In the genomic region with DNA sequence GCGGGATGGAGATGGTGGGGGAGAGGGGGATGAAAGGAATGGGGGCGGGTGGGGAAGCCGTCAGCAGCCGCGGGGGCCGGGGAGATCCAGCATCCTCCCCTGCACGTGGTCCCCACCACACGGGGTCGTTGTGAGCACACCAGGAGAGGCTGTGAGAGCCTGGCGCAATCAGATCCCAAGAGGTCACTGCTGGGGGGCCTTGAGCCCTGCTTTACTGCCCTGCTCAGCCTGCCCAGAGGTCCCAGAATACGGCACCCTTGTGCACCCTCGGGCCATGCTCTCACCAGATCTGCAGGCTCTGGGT, we compare ENCODE assay signal across 8 cellular contexts. TPM values are rescaled to one million over a fixed set of nuclear protein-coding genes. Genes with fewer than 3 reads are reported as not detected.
DNase-seq lines count a peak whose midpoint lies in the region; ATAC-seq and TF ChIP-seq lines count a peak whose summit lies in the region.

No MANE protein-coding gene starts in this region.

- no peak for ATAC-seq in CD8-positive, alpha-beta T cell
- ATAC-seq in GM18861 (IDR thresholded peaks at IDR 0.05; ENCODE audit: unreplicated experiment) (no peak), T-helper 17 cell (no peak)

- CTCF ChIA-PET in CD8-positive, alpha-beta T cell (lab: Charles Lee) = no interaction called here

- H3K4me1 Mint-ChIP-seq in nephron progenitor cell (peaks cover 7% of the 10 kb centered on the region), T-helper 17 cell (peaks cover 7% of the 10 kb centered on the region)
- H3K4me1 Mint-ChIP-seq in CD8-positive, alpha-beta T cell (ENCODE audit: low read depth) = no peaks in the 10 kb centered on the region

- H3K9me3 Mint-ChIP-seq in nephron progenitor cell = no peaks in the 10 kb centered on the region
- H3K9me3 Mint-ChIP-seq in CD8-positive, alpha-beta T cell = no peaks in the 10 kb centered on the region

- intact Hi-C loops in colonic mucosa (cut with DNase I) = no loop called here
- intact Hi-C loops in CD8-positive, alpha-beta T cell (cut with DNase I, micrococcal nuclease) = no loop called here

- no peaks in the 10 kb centered on the region for H3K27me3 ChIP-seq in colonic mucosa
- H3K27me3 ChIP-seq in CD8-positive, alpha-beta T cell (ENCODE audit: insufficient read depth, low read length) = no peaks in the 10 kb centered on the region

- no peaks in the 10 kb centered on the region for H3K4me1 ChIP-seq in colonic mucosa
- H3K4me1 ChIP-seq in CD8-positive, alpha-beta T cell (ENCODE audit: insufficient read depth, low read length) = no peaks in the 10 kb centered on the region

- H3K27ac Mint-ChIP-seq in nephron progenitor cell (no peak overlapping the region), T-helper 17 cell (no peak overlapping the region)
- H3K27ac Mint-ChIP-seq in CD8-positive, alpha-beta T cell = no peak overlapping the region

- no peaks in the 10 kb centered on the region for H3K9me3 ChIP-seq in colonic mucosa
- no peaks in the 10 kb centered on the region for H3K9me3 ChIP-seq in CD8-positive, alpha-beta T cell (ENCODE audit: low read length)
- no peaks in the 10 kb centered on the region for H3K9me3 ChIP-seq in T-helper 17 cell (ENCODE audit: control insufficient read depth, low read length, poor library complexity, severe bottlenecking)

- DNase-seq in GM10266 (ENCODE audit: extremely low spot score) = peak; percentile 78
- DNase-seq in MV-4-11 (lab: John Stamatoyannopoulos, UW) = peak; percentile 12
- peak; percentile 27 for DNase-seq in colonic mucosa
- peak; percentile 77 for DNase-seq in nephron progenitor cell
- no peak for DNase-seq in CD8-positive, alpha-beta T cell
- no peak for DNase-seq in T-helper 17 cell
- DNase-seq in activated gamma-delta T cell (lab: John Stamatoyannopoulos, UW) = no peak

- H3K27me3 Mint-ChIP-seq in nephron progenitor cell (ENCODE audit: low read depth, poor library complexity) (peaks cover 45% of the 10 kb centered on the region), T-helper 17 cell (no peaks in the 10 kb centered on the region)
- H3K27me3 Mint-ChIP-seq in CD8-positive, alpha-beta T cell (ENCODE audit: low read depth) = peaks cover 5% of the 10 kb centered on the region

- H3K4me3 Mint-ChIP-seq in nephron progenitor cell = no peak overlapping the region
- H3K4me3 Mint-ChIP-seq in CD8-positive, alpha-beta T cell = no peak overlapping the region
- H3K4me3 Mint-ChIP-seq in T-helper 17 cell = no peak overlapping the region

- H3K9ac ChIP-seq in colonic mucosa (ENCODE audit: low read depth in 2 of 2, low read length in 2 of 2) = no peak overlapping the region

- no peaks in the 10 kb centered on the region for H3K36me3 ChIP-seq in colonic mucosa
- H3K36me3 ChIP-seq in CD8-positive, alpha-beta T cell (ENCODE audit: insufficient read depth, low read length) = no peaks in the 10 kb centered on the region

- H3K36me3 Mint-ChIP-seq in nephron progenitor cell (ENCODE audit: low read depth) (no peaks in the 10 kb centered on the region), T-helper 17 cell (ENCODE audit: low read depth) (no peaks in the 10 kb centered on the region)
- H3K36me3 Mint-ChIP-seq in CD8-positive, alpha-beta T cell = peaks cover 17% of the 10 kb centered on the region

- no peak overlapping the region for H3K4me3 ChIP-seq in colonic mucosa
- no peak overlapping the region for H3K4me3 ChIP-seq in CD8-positive, alpha-beta T cell (ENCODE audit: low read depth, low read length)

- TF ChIP-seq CTCF in GM10266 (IDR thresholded peaks at IDR 0.05; ENCODE audit: control insufficient read depth, insufficient read depth, low read depth, missing control alignments) = peak; percentile 45
- no peak for TF ChIP-seq CTCF in colonic mucosa (IDR thresholded peaks at IDR 0.05)
- TF ChIP-seq CTCF in nephron progenitor cell (IDR thresholded peaks at IDR 0.05) = peak; percentile 55
- TF ChIP-seq CTCF in CD8-positive, alpha-beta T cell (IDR thresholded peaks at IDR 0.05) = no peak

- POLR2A ChIA-PET in CD8-positive, alpha-beta T cell (lab: Charles Lee) = no interaction called here

- H3K27ac ChIP-seq in colonic mucosa = no peak overlapping the region
- no peak overlapping the region for H3K27ac ChIP-seq in CD8-positive, alpha-beta T cell (ENCODE audit: low read depth, low read length)

RNA-seq across cellular contexts. Expression of gene CABP7, which starts 7.4 kb away (rescaled TPM):
- total RNA-seq in colonic mucosa (under 1 TPM in 1 of 2 donors, not detected in 1; 0.50 TPM), T-helper 17 cell (under 1 TPM; 0.32 to 0.39 TPM)
- under 1 TPM; 0.25 to 0.52 TPM for total RNA-seq in CD8-positive, alpha-beta T cell

RNA-seq across cellular contexts. Expression of gene ZMAT5, which starts 39.6 kb away (rescaled TPM):
- 10 to 100 TPM; 11.9 to 14.3 TPM for total RNA-seq in colonic mucosa
- 1 to 10 TPM; 4.3 to 5.2 TPM for total RNA-seq in CD8-positive, alpha-beta T cell
- total RNA-seq in T-helper 17 cell = 10 to 100 TPM; 11.8 to 14.2 TPM

RNA-seq across cellular contexts. Expression of gene UQCR10, which starts 40.0 kb away (rescaled TPM):
- 100 to 1,000 TPM; 171 to 217 TPM for total RNA-seq in colonic mucosa
- total RNA-seq in CD8-positive, alpha-beta T cell = 10 to 100 TPM; 24.5 to 29.4 TPM
- 10 to 100 TPM; 31.9 to 36.8 TPM for total RNA-seq in T-helper 17 cell

Comparison
In these comparisons a context has a peak if more than half of its experiments do, and no peak if none do; other contexts are left out.
1. DNase-seq: peak in GM10266 (single experiment), MV-4-11 (single experiment), colonic mucosa (single experiment) and nephron progenitor cell (single experiment); none in CD8-positive, alpha-beta T cell (0 of 7), T-helper 17 cell (0 of 3) and activated gamma-delta T cell (single experiment).
2. CTCF ChIP-seq: peak in GM10266 (single experiment) and nephron progenitor cell (single experiment); none in colonic mucosa (single experiment) and CD8-positive, alpha-beta T cell (single experiment).
3. RNA of gene UQCR10, which starts 40.0 kb away (total RNA-seq): 171 to 217 TPM in colonic mucosa; 31.9 to 36.8 TPM in T-helper 17 cell and 24.5 to 29.4 TPM in CD8-positive, alpha-beta T cell; every median in the first group is over 4 times any median in the second.